Comparison of ENCODE assay signal across 12 cellular contexts in genomic region chr11:5703741-5704536, GRCh38. TPM values are rescaled to one million over a fixed set of nuclear protein-coding genes. Genes with fewer than 3 reads are reported as not detected.
A peak's percentile ranks its signal among the peaks of the same experiment; 100 is the strongest.
DNase-seq lines count a peak whose midpoint lies in the region; ATAC-seq and TF ChIP-seq lines count a peak whose summit lies in the region.
"Had no signal": no experiment of that assay in that cellular context is flagged by ENCODE, and none has a peak within 500 bp of the region (broad histone marks: within the 10 kb centered on the region; RNA-seq: fewer than 3 reads in every experiment).

No MANE protein-coding gene starts in this region.

- H3K27ac ChIP-seq in colonic mucosa (no peak overlapping the region), thyroid gland (no peak overlapping the region)

- 90 to 92% methylated on average over 2 of the region's 2 CpGs for WGBS in thyroid gland, 2 donors

- H3K27ac Mint-ChIP-seq in dendritic cell treated with granulocyte-macrophage colony-stimulating factor and Interleukin-4, amounts not matched to agents 40 ng/mL and 50 ng/mL, for 4 days: peak overlapping the region; percentile 15
- H3K27ac Mint-ChIP-seq: T-helper 1 cell treated with Interleukin-12 subunit alpha and Interleukin-12 subunit beta and Interleukin-4 antibody, amounts not matched to agents 30 μg/mL and 1 μg/mL, for 36 hours had no signal

- intact Hi-C loops in dendritic cell treated with granulocyte-macrophage colony-stimulating factor and Interleukin-4, amounts not matched to agents 40 ng/mL and 50 ng/mL, for 4 days (cut with micrococcal nuclease): no loop called here
- intact Hi-C loops in colonic mucosa (cut with DNase I): no loop called here
- intact Hi-C loops in thyroid gland (cut with DNase I): no loop called here

- no peak overlapping the region for H3K4me3 ChIP-seq in colonic mucosa
- H3K4me3 ChIP-seq in thyroid gland (replicated peaks in 1 of 3): no peak overlapping the region

- no peak overlapping the region for H3K4me3 Mint-ChIP-seq in dendritic cell treated with granulocyte-macrophage colony-stimulating factor and Interleukin-4, amounts not matched to agents 40 ng/mL and 50 ng/mL, for 4 days
- H3K4me3 Mint-ChIP-seq: T-helper 1 cell treated with Interleukin-12 subunit alpha and Interleukin-12 subunit beta and Interleukin-4 antibody, amounts not matched to agents 30 μg/mL and 1 μg/mL, for 36 hours had no signal

- TF ChIP-seq CTCF in colonic mucosa (IDR thresholded peaks at IDR 0.05) (no peak), thyroid gland (IDR thresholded peaks at IDR 0.05) (no peak)

- H3K9me3 ChIP-seq in colonic mucosa: no peaks in the 10 kb centered on the region
- no peaks in the 10 kb centered on the region for H3K9me3 ChIP-seq in thyroid gland

- H3K9me3 Mint-ChIP-seq in dendritic cell treated with granulocyte-macrophage colony-stimulating factor and Interleukin-4, amounts not matched to agents 40 ng/mL and 50 ng/mL, for 4 days: no peaks in the 10 kb centered on the region
- H3K9me3 Mint-ChIP-seq: T-helper 1 cell treated with Interleukin-12 subunit alpha and Interleukin-12 subunit beta and Interleukin-4 antibody, amounts not matched to agents 30 μg/mL and 1 μg/mL, for 36 hours had no signal

- H3K4me1 ChIP-seq in colonic mucosa: no peaks in the 10 kb centered on the region
- H3K4me1 ChIP-seq in thyroid gland: no peaks in the 10 kb centered on the region

- peaks cover 52% of the 10 kb centered on the region for H3K36me3 Mint-ChIP-seq in dendritic cell treated with granulocyte-macrophage colony-stimulating factor and Interleukin-4, amounts not matched to agents 40 ng/mL and 50 ng/mL, for 4 days (ENCODE audit: low read depth)

- no peak for DNase-seq in GOT3 (lab: John Stamatoyannopoulos, UW)
- DNase-seq in colonic mucosa: no peak
- no peak for DNase-seq in thyroid gland
- no peak for DNase-seq in NCI-H526 treated with DMSO at 0.1 percent for 48 hours (lab: John Stamatoyannopoulos, UW)
- DNase-seq: hypothalamus, NCI-H1092 had no signal

- TF ChIP-seq POLR2A in thyroid gland (IDR thresholded peaks at IDR 0.05): no peak

- ATAC-seq in GM18858 (IDR thresholded peaks at IDR 0.05; ENCODE audit: unreplicated experiment) (peak; percentile 69), GM21390 (IDR thresholded peaks at IDR 0.05; ENCODE audit: unreplicated experiment) (peak; percentile 70), HG03103 (IDR thresholded peaks at IDR 0.05; ENCODE audit: low read depth, unreplicated experiment) (peak; percentile 55)

- no peak overlapping the region for H3K9ac ChIP-seq in colonic mucosa (ENCODE audit: low read depth in 2 of 2, low read length in 2 of 2)

- H3K36me3 ChIP-seq in colonic mucosa (no peaks in the 10 kb centered on the region), thyroid gland (peaks cover 0 to 5% of the 10 kb centered on the region in 2 donors)

- peaks cover 20% of the 10 kb centered on the region for H3K4me1 Mint-ChIP-seq in dendritic cell treated with granulocyte-macrophage colony-stimulating factor and Interleukin-4, amounts not matched to agents 40 ng/mL and 50 ng/mL, for 4 days (ENCODE audit: low read depth)

- no peaks in the 10 kb centered on the region for H3K27me3 ChIP-seq in colonic mucosa
- H3K27me3 ChIP-seq in thyroid gland: no peaks in the 10 kb centered on the region

- H3K27me3 Mint-ChIP-seq in dendritic cell treated with granulocyte-macrophage colony-stimulating factor and Interleukin-4, amounts not matched to agents 40 ng/mL and 50 ng/mL, for 4 days: no peaks in the 10 kb centered on the region

RNA-seq across cellular contexts. Expression of gene TRIM22, which starts 14.3 kb away (rescaled TPM):
- total RNA-seq in colonic mucosa (10 to 100 TPM; 16.6 to 17.7 TPM), thyroid gland (10 to 100 TPM; 20.1 to 45.0 (median 28.1) TPM)

RNA-seq across cellular contexts. Expression of gene TRIM5, which starts 19.1 kb away (rescaled TPM):
- total RNA-seq in colonic mucosa (10 to 100 TPM; 21.4 to 23.3 TPM), thyroid gland (10 to 100 TPM; 20.8 to 61.5 (median 43.3) TPM)

RNA-seq across cellular contexts. Expression of gene OR56B1, which starts 32.3 kb away (rescaled TPM):
- total RNA-seq in colonic mucosa (not detected), thyroid gland (not detected)
- total RNA-seq: skeletal muscle tissue had no signal

RNA-seq across cellular contexts. Expression of gene OR52N4, which starts 50.1 kb away (rescaled TPM):
- not detected for total RNA-seq in colonic mucosa
- total RNA-seq in thyroid gland: under 1 TPM in 2 of 4 donors, not detected in 2; 0.45 to 0.83 TPM
- total RNA-seq: skeletal muscle tissue had no signal
